10 cellular contexts compared by ENCODE assay signal in genomic region chr10:97454330-97455036, GRCh38. TPM values are rescaled to one million over a fixed set of nuclear protein-coding genes. Genes with fewer than 3 reads are reported as not detected.
DNase-seq lines count a peak whose midpoint lies in the region; ATAC-seq and TF ChIP-seq lines count a peak whose summit lies in the region.
"Had no signal": no experiment of that assay in that cellular context is flagged by ENCODE, and none has a peak within 500 bp of the region (broad histone marks: within the 10 kb centered on the region; RNA-seq: fewer than 3 reads in every experiment).

No MANE protein-coding gene starts in this region.

- H4K20me1 ChIP-seq in hepatocyte (ENCODE audit: insufficient read depth, poor library complexity, severe bottlenecking): peaks cover 3% of the 10 kb centered on the region

- H3K27ac Mint-ChIP-seq in activated CD4-positive, alpha-beta T cell treated with anti-CD3 and anti-CD28 coated beads, Interleukin-2, amount 10 ng/mL, durations not matched to agents 24 days and 14 days: peak overlapping the region; percentile 67
- H3K27ac Mint-ChIP-seq in activated naive CD8-positive, alpha-beta T cell treated with anti-CD3 and anti-CD28 coated beads, Interleukin-2, amount 50 U/mL, for 24 hours: peak overlapping the region; percentile 83
- no peak overlapping the region for H3K27ac Mint-ChIP-seq in osteocyte (ENCODE audit: unreplicated experiment)

- DNase-seq in activated CD4-positive, alpha-beta T cell treated with anti-CD3 and anti-CD28 coated beads, Interleukin-2, amount 10 ng/mL, durations not matched to agents 24 days and 14 days: no peak
- no peak for DNase-seq in activated CD4-positive, alpha-beta T cell treated with anti-CD3 and anti-CD28 coated beads for 1 hour
- no peak for DNase-seq in activated naive CD8-positive, alpha-beta T cell treated with anti-CD3 and anti-CD28 coated beads, Interleukin-2, amount 50 U/mL, for 24 hours
- peak; percentile 47 for DNase-seq in hepatocyte (ENCODE audit: low spot score)
- DNase-seq in thoracic aorta (ENCODE audit: low spot score): no peak
- DNase-seq in osteocyte (ENCODE audit: extremely low spot score, unreplicated experiment): no peak
- DNase-seq in NCI-H1694 (lab: John Stamatoyannopoulos, UW): no peak

- 73% methylated on average over 3 of the region's 3 CpGs for WGBS in hepatocyte (ENCODE audit: low lambda C conversion rate, missing lambda C conversion rate)

- H3K9me3 Mint-ChIP-seq in activated CD4-positive, alpha-beta T cell treated with anti-CD3 and anti-CD28 coated beads, Interleukin-2, amount 10 ng/mL, durations not matched to agents 24 days and 14 days: no peaks in the 10 kb centered on the region
- no peaks in the 10 kb centered on the region for H3K9me3 Mint-ChIP-seq in activated naive CD8-positive, alpha-beta T cell treated with anti-CD3 and anti-CD28 coated beads, Interleukin-2, amount 50 U/mL, for 24 hours
- no peaks in the 10 kb centered on the region for H3K9me3 Mint-ChIP-seq in osteocyte (ENCODE audit: unreplicated experiment)

- H3K27me3 Mint-ChIP-seq in activated CD4-positive, alpha-beta T cell treated with anti-CD3 and anti-CD28 coated beads, Interleukin-2, amount 10 ng/mL, durations not matched to agents 24 days and 14 days: no peaks in the 10 kb centered on the region
- no peaks in the 10 kb centered on the region for H3K27me3 Mint-ChIP-seq in activated naive CD8-positive, alpha-beta T cell treated with anti-CD3 and anti-CD28 coated beads, Interleukin-2, amount 50 U/mL, for 24 hours
- H3K27me3 Mint-ChIP-seq in osteocyte (ENCODE audit: unreplicated experiment): no peaks in the 10 kb centered on the region

- H3K27ac ChIP-seq in hepatocyte (no peak overlapping the region), thoracic aorta (peak overlapping the region; percentile 37 to 41)
- H3K27ac ChIP-seq: C4-2B had no signal

- TF ChIP-seq CTCF in hepatocyte (IDR thresholded peaks at IDR 0.05; ENCODE audit: poor library complexity) (no peak), thoracic aorta (IDR thresholded peaks at IDR 0.05) (no peak), osteocyte (IDR thresholded peaks at IDR 0.05) (no peak)

- no peak overlapping the region for H2AFZ ChIP-seq in hepatocyte

- ATAC-seq in activated naive CD8-positive, alpha-beta T cell treated with anti-CD3 and anti-CD28 coated beads, Interleukin-2, amount 50 U/mL, for 24 hours: peak; percentile 68
- ATAC-seq in thoracic aorta (ENCODE audit: insufficient number of reproducible peaks, low FRiP score, low read depth): no peak
- ATAC-seq in HG02678 (IDR thresholded peaks at IDR 0.05; ENCODE audit: unreplicated experiment): no peak

- no peak overlapping the region for H3K4me3 ChIP-seq in hepatocyte
- no peak overlapping the region for H3K4me3 ChIP-seq in thoracic aorta
- H3K4me3 ChIP-seq: skin epidermis had no signal

- no peak overlapping the region for H3K4me3 Mint-ChIP-seq in activated CD4-positive, alpha-beta T cell treated with anti-CD3 and anti-CD28 coated beads, Interleukin-2, amount 10 ng/mL, durations not matched to agents 24 days and 14 days
- no peak overlapping the region for H3K4me3 Mint-ChIP-seq in activated naive CD8-positive, alpha-beta T cell treated with anti-CD3 and anti-CD28 coated beads, Interleukin-2, amount 50 U/mL, for 24 hours
- no peak overlapping the region for H3K4me3 Mint-ChIP-seq in osteocyte (ENCODE audit: unreplicated experiment)

- intact Hi-C loops in activated CD4-positive, alpha-beta T cell treated with anti-CD3 and anti-CD28 coated beads, Interleukin-2, amount 10 ng/mL, durations not matched to agents 24 days and 14 days (cut with micrococcal nuclease): no loop called here

- H3K9me3 ChIP-seq in hepatocyte (ENCODE audit: low read depth) (no peaks in the 10 kb centered on the region), thoracic aorta (no peaks in the 10 kb centered on the region)

- H3K36me3 Mint-ChIP-seq in activated CD4-positive, alpha-beta T cell treated with anti-CD3 and anti-CD28 coated beads, Interleukin-2, amount 10 ng/mL, durations not matched to agents 24 days and 14 days (ENCODE audit: low read depth): peaks cover 64% of the 10 kb centered on the region
- H3K36me3 Mint-ChIP-seq in activated naive CD8-positive, alpha-beta T cell treated with anti-CD3 and anti-CD28 coated beads, Interleukin-2, amount 50 U/mL, for 24 hours (ENCODE audit: low read depth): peaks cover 52% of the 10 kb centered on the region
- peaks cover 37% of the 10 kb centered on the region for H3K36me3 Mint-ChIP-seq in osteocyte (ENCODE audit: unreplicated experiment)

- peaks cover 30% of the 10 kb centered on the region for H3K79me2 ChIP-seq in hepatocyte

- H3K4me1 ChIP-seq in hepatocyte (ENCODE audit: insufficient read depth) (no peaks in the 10 kb centered on the region), thoracic aorta (ENCODE audit: control insufficient read depth in 1 of 2, low read depth in 2 of 2) (peaks cover 5 to 28% of the 10 kb centered on the region in 2 donors)

- H3K9me2 ChIP-seq in hepatocyte (replicated peaks; ENCODE audit: insufficient read depth): no peaks in the 10 kb centered on the region

- H3K27me3 ChIP-seq in hepatocyte (no peaks in the 10 kb centered on the region), thoracic aorta (replicated peaks; ENCODE audit: insufficient read depth) (no peaks in the 10 kb centered on the region)

- no peaks in the 10 kb centered on the region for H3K36me3 ChIP-seq in hepatocyte (replicated peaks; ENCODE audit: insufficient read depth, low read depth)
- H3K36me3 ChIP-seq in thoracic aorta: peaks cover 48% of the 10 kb centered on the region

- H3K4me2 ChIP-seq in hepatocyte: no peak overlapping the region

- H3K4me1 Mint-ChIP-seq in activated CD4-positive, alpha-beta T cell treated with anti-CD3 and anti-CD28 coated beads, Interleukin-2, amount 10 ng/mL, durations not matched to agents 24 days and 14 days: peaks cover 30% of the 10 kb centered on the region
- H3K4me1 Mint-ChIP-seq in activated naive CD8-positive, alpha-beta T cell treated with anti-CD3 and anti-CD28 coated beads, Interleukin-2, amount 50 U/mL, for 24 hours: peaks cover 28% of the 10 kb centered on the region
- peaks cover 7% of the 10 kb centered on the region for H3K4me1 Mint-ChIP-seq in osteocyte (ENCODE audit: unreplicated experiment)

RNA-seq across cellular contexts. Expression of gene ZDHHC16, which starts 8.5 kb away (rescaled TPM):
- 42.9 and 43.1 TPM in 2 replicates for total RNA-seq in activated CD4-positive, alpha-beta T cell treated with anti-CD3 and anti-CD28 coated beads, Interleukin-2, amount 10 ng/mL, durations not matched to agents 24 days and 14 days
- 54.4 and 57.0 TPM in 2 replicates for total RNA-seq in hepatocyte
- 81.9 and 86.8 TPM in 2 replicates for polyA plus RNA-seq in hepatocyte
- 10 to 100 TPM; 23.4 to 31.7 TPM for total RNA-seq in thoracic aorta
- total RNA-seq in osteocyte: 46.9 and 50.9 TPM in 2 replicates

RNA-seq across cellular contexts. Expression of gene EXOSC1, which starts 8.7 kb away (rescaled TPM):
- total RNA-seq in activated CD4-positive, alpha-beta T cell treated with anti-CD3 and anti-CD28 coated beads, Interleukin-2, amount 10 ng/mL, durations not matched to agents 24 days and 14 days: 57.9 and 59.8 TPM in 2 replicates
- total RNA-seq in hepatocyte (34.7 and 40.0 TPM in 2 replicates), thoracic aorta (10 to 100 TPM; 23.4 to 38.0 TPM), osteocyte (31.9 and 32.4 TPM in 2 replicates)
- 39.1 and 51.7 TPM in 2 replicates for polyA plus RNA-seq in hepatocyte

RNA-seq across cellular contexts. Expression of gene PGAM1, which starts 28.5 kb away (rescaled TPM):
- total RNA-seq in activated CD4-positive, alpha-beta T cell treated with anti-CD3 and anti-CD28 coated beads, Interleukin-2, amount 10 ng/mL, durations not matched to agents 24 days and 14 days: 1,086 and 1,108 TPM in 2 replicates
- total RNA-seq in hepatocyte: 204 and 214 TPM in 2 replicates
- 239 and 254 TPM in 2 replicates for polyA plus RNA-seq in hepatocyte
- 100 to 1,000 TPM; 199 to 231 TPM for total RNA-seq in thoracic aorta
- total RNA-seq in osteocyte: 234 and 236 TPM in 2 replicates

RNA-seq across cellular contexts. Expression of gene MMS19, which starts 43.7 kb away (rescaled TPM):
- 100 and 103 TPM in 2 replicates for total RNA-seq in activated CD4-positive, alpha-beta T cell treated with anti-CD3 and anti-CD28 coated beads, Interleukin-2, amount 10 ng/mL, durations not matched to agents 24 days and 14 days
- total RNA-seq in hepatocyte: 68.6 and 73.6 TPM in 2 replicates
- polyA plus RNA-seq in hepatocyte: 58.4 and 59.8 TPM in 2 replicates
- 100 to 1,000 TPM in 1 of 2 donors, 10 to 100 TPM in 1; 46.8 to 108 TPM for total RNA-seq in thoracic aorta
- 70.1 and 71.1 TPM in 2 replicates for total RNA-seq in osteocyte

RNA-seq across cellular contexts. Expression of gene UBTD1, which starts 44.2 kb away (rescaled TPM):
- 1.8 and 2.1 TPM in 2 replicates for total RNA-seq in activated CD4-positive, alpha-beta T cell treated with anti-CD3 and anti-CD28 coated beads, Interleukin-2, amount 10 ng/mL, durations not matched to agents 24 days and 14 days
- total RNA-seq in hepatocyte (12.8 and 20.6 TPM in 2 replicates), thoracic aorta (10 to 100 TPM; 10.2 to 20.4 TPM), osteocyte (25.6 and 27.7 TPM in 2 replicates)
- 37.0 and 37.1 TPM in 2 replicates for polyA plus RNA-seq in hepatocyte
